16 cellular contexts compared by ENCODE assay signal in genomic region chr19:45576682-45577081, GRCh38. TPM values are rescaled to one million over a fixed set of nuclear protein-coding genes. Genes with fewer than 3 reads are reported as not detected.
DNase-seq lines count a peak whose midpoint lies in the region; ATAC-seq and TF ChIP-seq lines count a peak whose summit lies in the region.
"Had no signal": no experiment of that assay in that cellular context is flagged by ENCODE, and none has a peak within 500 bp of the region (broad histone marks: within the 10 kb centered on the region; RNA-seq: fewer than 3 reads in every experiment).

No MANE protein-coding gene starts in this region.

- H3K36me3 ChIP-seq in trophoblast cell (ENCODE audit: control insufficient read depth in 1 of 2, insufficient read depth in 2 of 2, low read length in 2 of 2) = no peaks in the 10 kb centered on the region
- peaks cover 0 to 8% (median 0%) of the 10 kb centered on the region in 3 experiments for H3K36me3 ChIP-seq in naive thymus-derived CD4-positive, alpha-beta T cell (ENCODE audit: control insufficient read depth in 2 of 3, insufficient read depth in 3 of 3, low read length in 3 of 3)

- H3K27me3 ChIP-seq in foreskin keratinocyte = no peaks in the 10 kb centered on the region
- H3K27me3 ChIP-seq in trophoblast cell (ENCODE audit: insufficient read depth, low read length) = no peaks in the 10 kb centered on the region
- H3K27me3 ChIP-seq in naive thymus-derived CD4-positive, alpha-beta T cell (ENCODE audit: control insufficient read depth in 2 of 2, insufficient read depth in 2 of 2, low read length in 2 of 2) = no peaks in the 10 kb centered on the region
- H3K27me3 ChIP-seq: BLaER1 had no signal

- H4K12ac ChIP-seq in trophoblast cell (ENCODE audit: low read depth, low read length) = no peak overlapping the region

- peak overlapping the region; percentile 65 for H2AK5ac ChIP-seq in trophoblast cell (ENCODE audit: low read length)

- no peaks in the 10 kb centered on the region for H3K27me3 Mint-ChIP-seq in naive thymus-derived CD4-positive, alpha-beta T cell
- H3K27me3 Mint-ChIP-seq in activated CD4-positive, alpha-beta T cell treated with anti-CD3 and anti-CD28 coated beads, Interleukin-2, amount 10 ng/mL, durations not matched to agents 24 days and 14 days = no peaks in the 10 kb centered on the region
- H3K27me3 Mint-ChIP-seq: activated CD4-positive, alpha-beta T cell treated with anti-CD3 and anti-CD28 coated beads for 36 hours; central memory CD8-positive, alpha-beta T cell had no signal

- peaks cover 2% of the 10 kb centered on the region for H3K79me1 ChIP-seq in trophoblast cell (ENCODE audit: low read length)

- TF ChIP-seq CTCF in VCaP (conservative IDR thresholded peaks at IDR 0.05) (no peak), foreskin keratinocyte (conservative IDR thresholded peaks at IDR 0.05) (no peak)

- peak overlapping the region; percentile 32 for H3K4me2 ChIP-seq in trophoblast cell (ENCODE audit: low read length)
- H3K4me2 ChIP-seq: BLaER1 had no signal

- CTCF ChIA-PET in naive thymus-derived CD4-positive, alpha-beta T cell (lab: Charles Lee) = no interaction called here

- peaks cover 27% of the 10 kb centered on the region for H3K4me1 ChIP-seq in foreskin keratinocyte
- peaks cover 19 to 20% of the 10 kb centered on the region in 2 experiments for H3K4me1 ChIP-seq in trophoblast cell (ENCODE audit: control insufficient read depth in 1 of 2, insufficient read depth in 2 of 2, low read length in 2 of 2)
- no peaks in the 10 kb centered on the region for H3K4me1 ChIP-seq in naive thymus-derived CD4-positive, alpha-beta T cell (ENCODE audit: control insufficient read depth in 2 of 2, insufficient read depth in 2 of 2, low read length in 2 of 2)

- peaks cover 2% of the 10 kb centered on the region for H3K79me2 ChIP-seq in trophoblast cell (ENCODE audit: control insufficient read depth, insufficient read depth, low read length, poor library complexity)

- H4K8ac ChIP-seq in trophoblast cell (ENCODE audit: low read depth, low read length) = no peak overlapping the region

- H3K4ac ChIP-seq in trophoblast cell (ENCODE audit: low read depth, low read length) = no peak overlapping the region

- H3K18ac ChIP-seq in trophoblast cell (ENCODE audit: low read length) = peak overlapping the region; percentile 38

- peak overlapping the region in 1 of 9 donors; percentile 32 for H3K27ac Mint-ChIP-seq in naive thymus-derived CD4-positive, alpha-beta T cell
- no peak overlapping the region for H3K27ac Mint-ChIP-seq in activated CD4-positive, alpha-beta T cell treated with anti-CD3 and anti-CD28 coated beads, Interleukin-2, amount 10 ng/mL, durations not matched to agents 24 days and 14 days
- H3K27ac Mint-ChIP-seq: activated CD4-positive, alpha-beta T cell treated with anti-CD3 and anti-CD28 coated beads for 36 hours had no signal

- intact Hi-C loops in naive thymus-derived CD4-positive, alpha-beta T cell (cut with micrococcal nuclease) = no loop called here
- intact Hi-C loops in activated CD4-positive, alpha-beta T cell treated with anti-CD3 and anti-CD28 coated beads, Interleukin-2, amount 10 ng/mL, durations not matched to agents 24 days and 14 days (cut with micrococcal nuclease) = no loop called here

- H2BK12ac ChIP-seq in trophoblast cell (ENCODE audit: low read length) = peak overlapping the region; percentile 39

- no CpG with 5 or more reads among the region's 3 CpGs for WGBS in trophoblast cell (ENCODE audit: extremely low coverage, insufficient coverage, insufficient read length)

- H2BK120ac ChIP-seq in trophoblast cell (ENCODE audit: insufficient read depth, low read length, poor library complexity) = no peak overlapping the region

- H2BK5ac ChIP-seq in trophoblast cell (ENCODE audit: low read depth, low read length, poor library complexity) = peak overlapping the region; percentile 3

- no peak for ATAC-seq in foreskin keratinocyte
- no peak for ATAC-seq in naive thymus-derived CD4-positive, alpha-beta T cell
- ATAC-seq in left lobe of liver = no peak
- ATAC-seq: activated CD4-positive, alpha-beta T cell treated with anti-CD3 and anti-CD28 coated beads for 36 hours had no signal

- no peak overlapping the region for H3K9ac ChIP-seq in trophoblast cell (ENCODE audit: low read length)
- H3K9ac ChIP-seq: BLaER1 had no signal

- peak overlapping the region; percentile 71 for H3K14ac ChIP-seq in trophoblast cell (ENCODE audit: low read length)

- no peak overlapping the region for H3K4me3 Mint-ChIP-seq in naive thymus-derived CD4-positive, alpha-beta T cell
- no peak overlapping the region for H3K4me3 Mint-ChIP-seq in activated CD4-positive, alpha-beta T cell treated with anti-CD3 and anti-CD28 coated beads, Interleukin-2, amount 10 ng/mL, durations not matched to agents 24 days and 14 days
- H3K4me3 Mint-ChIP-seq: activated CD4-positive, alpha-beta T cell treated with anti-CD3 and anti-CD28 coated beads for 36 hours; central memory CD8-positive, alpha-beta T cell; nephron progenitor cell had no signal

- no peak overlapping the region for H3K23ac ChIP-seq in trophoblast cell (ENCODE audit: low read length)

- H4K91ac ChIP-seq in trophoblast cell (ENCODE audit: low read depth, low read length) = peak overlapping the region; percentile 60

- peaks cover 6 to 23% (median 15%) of the 10 kb centered on the region in 7 donors for H3K4me1 Mint-ChIP-seq in naive thymus-derived CD4-positive, alpha-beta T cell
- peaks cover 4% of the 10 kb centered on the region for H3K4me1 Mint-ChIP-seq in activated CD4-positive, alpha-beta T cell treated with anti-CD3 and anti-CD28 coated beads, Interleukin-2, amount 10 ng/mL, durations not matched to agents 24 days and 14 days

- POLR2A ChIA-PET in naive thymus-derived CD4-positive, alpha-beta T cell (lab: Charles Lee) = interaction anchor here (0.6 kb wide), 1 partner anchor 1698 kb away, joined by 3 read pairs; no protein-coding TSS in a partner anchor

- H3K27ac ChIP-seq in VCaP = peak overlapping the region; percentile 79
- peak overlapping the region; percentile 69 for H3K27ac ChIP-seq in foreskin keratinocyte
- H3K27ac ChIP-seq in trophoblast cell (ENCODE audit: low read depth, low read length) = peak overlapping the region; percentile 62
- H3K27ac ChIP-seq in naive thymus-derived CD4-positive, alpha-beta T cell (ENCODE audit: low read depth, low read length) = no peak overlapping the region
- H3K27ac ChIP-seq: BLaER1, SK-N-MC had no signal

- peaks cover 2% of the 10 kb centered on the region for H3K9me3 ChIP-seq in trophoblast cell (ENCODE audit: insufficient read depth, low read depth, low read length)
- no peaks in the 10 kb centered on the region for H3K9me3 ChIP-seq in naive thymus-derived CD4-positive, alpha-beta T cell (ENCODE audit: control insufficient read depth in 2 of 3, low read length in 3 of 3)
- H3K9me3 ChIP-seq: BLaER1 had no signal

- no peak overlapping the region for H3K4me3 ChIP-seq in trophoblast cell (ENCODE audit: low read depth, low read length)
- no peak overlapping the region for H3K4me3 ChIP-seq in naive thymus-derived CD4-positive, alpha-beta T cell (ENCODE audit: low read length)
- H3K4me3 ChIP-seq: BLaER1, SK-N-MC had no signal

- in situ Hi-C loops in G401 (cut with HindIII; ENCODE audit: low sequenced_read_pairs) = no loop called here

- H2AFZ ChIP-seq in trophoblast cell (ENCODE audit: insufficient read depth, low read length, poor library complexity) = no peak overlapping the region

- no peaks in the 10 kb centered on the region for H3K9me3 Mint-ChIP-seq in naive thymus-derived CD4-positive, alpha-beta T cell
- H3K9me3 Mint-ChIP-seq in activated CD4-positive, alpha-beta T cell treated with anti-CD3 and anti-CD28 coated beads, Interleukin-2, amount 10 ng/mL, durations not matched to agents 24 days and 14 days = no peaks in the 10 kb centered on the region
- H3K9me3 Mint-ChIP-seq: central memory CD8-positive, alpha-beta T cell; nephron progenitor cell had no signal

- peaks cover 0 to 10% (median 6%) of the 10 kb centered on the region in 5 donors for H3K36me3 Mint-ChIP-seq in naive thymus-derived CD4-positive, alpha-beta T cell
- peaks cover 4% of the 10 kb centered on the region for H3K36me3 Mint-ChIP-seq in activated CD4-positive, alpha-beta T cell treated with anti-CD3 and anti-CD28 coated beads, Interleukin-2, amount 10 ng/mL, durations not matched to agents 24 days and 14 days (ENCODE audit: low read depth)

- DNase-seq in G401 (ENCODE audit: low spot score) (peak; percentile 50), foreskin keratinocyte (no peak), trophoblast cell (no peak), left lobe of liver (ENCODE audit: low spot score) (no peak), foreskin melanocyte (no peak)
- no peak for DNase-seq in naive thymus-derived CD4-positive, alpha-beta T cell
- DNase-seq in activated CD4-positive, alpha-beta T cell treated with anti-CD3 and anti-CD28 coated beads, Interleukin-2, amount 10 ng/mL, durations not matched to agents 24 days and 14 days = no peak
- DNase-seq: activated CD4-positive, alpha-beta T cell treated with anti-CD3 and anti-CD28 coated beads for 36 hours; erythroblast; NCI-H1417; NCI-H748 treated with DMSO at 0.1 percent for 48 hours; nephron progenitor cell had no signal

RNA-seq across cellular contexts. Expression of gene OPA3, which starts 7.9 kb away (rescaled TPM):
- 6.3 and 14.4 TPM in 2 replicates for total RNA-seq in G401 (2014; rRNA removed; shearing (Covaris generic))
- 9.4 and 11.4 TPM in 2 replicates for total RNA-seq in foreskin keratinocyte
- 7.0 and 7.8 TPM in 2 replicates for polyA plus RNA-seq in foreskin keratinocyte
- 8.4 and 8.8 TPM in 2 replicates for polyA plus RNA-seq in trophoblast cell (2013)
- total RNA-seq in naive thymus-derived CD4-positive, alpha-beta T cell = 10 to 100 TPM in 1 of 5 experiments, 1 to 10 TPM in 4; 7.8 to 14.3 (median 9.0) TPM
- polyA plus RNA-seq in naive thymus-derived CD4-positive, alpha-beta T cell = 10 to 100 TPM in 1 of 2 donors, 1 to 10 TPM in 1; 9.2 to 26.1 TPM
- total RNA-seq in activated CD4-positive, alpha-beta T cell treated with anti-CD3 and anti-CD28 coated beads, Interleukin-2, amount 10 ng/mL, durations not matched to agents 24 days and 14 days = 14.0 and 15.3 TPM in 2 replicates
- total RNA-seq in left lobe of liver = 8.3 TPM

RNA-seq across cellular contexts. Expression of gene GPR4, which starts 25.3 kb away (rescaled TPM):
- 0.14 TPM in 1 of 2 replicates, not detected in the other for total RNA-seq in G401 (2014; rRNA removed; shearing (Covaris generic))
- total RNA-seq in foreskin keratinocyte (not detected in 2 replicates), left lobe of liver (1.2 TPM)
- polyA plus RNA-seq in foreskin keratinocyte = 0.06 and 0.07 TPM in 2 replicates
- polyA plus RNA-seq in trophoblast cell (2013) = 0.03 TPM in 1 of 2 replicates, not detected in the other
- total RNA-seq in naive thymus-derived CD4-positive, alpha-beta T cell = not detected
- polyA plus RNA-seq in naive thymus-derived CD4-positive, alpha-beta T cell = not detected
- not detected in 2 replicates for total RNA-seq in activated CD4-positive, alpha-beta T cell treated with anti-CD3 and anti-CD28 coated beads, Interleukin-2, amount 10 ng/mL, durations not matched to agents 24 days and 14 days
- total RNA-seq: activated CD4-positive, alpha-beta T cell treated with anti-CD3 and anti-CD28 coated beads for 36 hours had no signal
